ENCODE assay signal across 8 cellular contexts in the genomic region with DNA sequence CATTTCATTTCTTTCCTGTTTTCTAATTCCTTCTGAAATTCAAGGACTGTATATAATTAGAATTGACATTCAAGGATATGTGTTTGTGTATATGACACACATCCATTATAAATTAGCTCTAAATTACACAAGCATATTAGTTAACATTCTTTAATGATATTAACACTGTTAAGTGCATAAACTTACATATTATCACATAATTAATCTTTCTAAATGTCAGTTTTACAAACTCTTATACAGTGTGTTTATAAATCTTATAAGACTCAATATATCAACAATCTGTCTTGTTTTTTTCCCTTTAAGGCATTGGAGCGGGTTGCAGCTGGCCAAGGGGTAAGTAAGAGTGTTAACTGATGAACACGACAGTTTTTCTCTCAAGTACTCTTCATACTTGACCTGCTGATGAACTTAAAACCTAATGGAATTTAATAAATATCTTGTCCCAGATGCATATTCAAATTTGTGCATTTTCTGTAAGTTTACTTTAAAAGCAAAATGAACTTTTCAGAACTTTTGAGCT.
"Had no signal": no experiment of that assay in that cellular context is flagged by ENCODE, and none has a peak within 500 bp of the region (broad histone marks: within the 10 kb centered on the region; RNA-seq: fewer than 3 reads in every experiment).

No MANE protein-coding gene starts in this region.

- FAIRE-seq: HepG2, K562 had no signal

- H3K27ac ChIP-seq: HL-60 had no signal

- DNase-seq: GOT3, H7, HFFc6, KG1 had no signal

- H3K9me3 ChIP-seq: HAP-1 had no signal

- H3K36me3 ChIP-seq: HAP-1 had no signal

- H3K4me3 ChIP-seq: HAP-1, K562 had no signal
